ENCODE assay signal across 2 cellular contexts in the genomic region with DNA sequence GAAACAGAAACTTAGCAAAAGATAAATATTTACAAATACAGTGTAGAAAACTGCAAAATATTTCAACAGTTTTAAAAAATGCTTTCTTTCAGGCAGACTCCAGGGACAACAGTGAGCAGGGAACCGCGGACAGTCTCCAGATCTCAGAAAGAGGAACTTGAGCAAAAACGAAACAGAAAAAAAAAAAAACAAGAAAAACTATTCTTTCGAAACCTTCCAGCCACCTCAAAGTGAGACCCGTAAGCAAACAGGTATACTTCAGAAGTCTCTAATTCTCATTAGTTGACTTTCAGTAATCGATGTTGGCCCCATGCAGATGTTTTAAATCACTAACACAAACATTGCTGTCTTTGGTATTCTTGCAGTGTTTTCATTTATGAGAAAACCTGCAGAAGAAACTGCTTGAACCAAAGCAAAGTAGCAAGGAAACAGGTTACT.
A peak's percentile ranks its signal among the peaks of the same experiment; 100 is the strongest.
TF ChIP-seq lines count a peak whose summit lies in the region.

No MANE protein-coding gene starts in this region.

TF ChIP-seq in IMR-90, 13 proteins besides CTCF, POLR2A, EP300 and RAD21:
- no peak for TF ChIP-seq RFX5 (IDR thresholded peaks at IDR 0.05; ENCODE audit: low read depth, low read length)
- TF ChIP-seq, protein P1, sequence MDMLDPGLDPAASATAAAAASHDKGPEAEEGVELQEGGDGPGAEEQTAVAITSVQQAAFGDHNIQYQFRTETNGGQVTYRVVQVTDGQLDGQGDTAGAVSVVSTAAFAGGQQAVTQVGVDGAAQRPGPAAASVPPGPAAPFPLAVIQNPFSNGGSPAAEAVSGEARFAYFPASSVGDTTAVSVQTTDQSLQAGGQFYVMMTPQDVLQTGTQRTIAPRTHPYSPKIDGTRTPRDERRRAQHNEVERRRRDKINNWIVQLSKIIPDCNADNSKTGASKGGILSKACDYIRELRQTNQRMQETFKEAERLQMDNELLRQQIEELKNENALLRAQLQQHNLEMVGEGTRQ (IDR thresholded peaks at IDR 0.05; ENCODE audit: low read depth, low read length) = no peak
- no peak for TF ChIP-seq CHD1 (IDR thresholded peaks at IDR 0.05; ENCODE audit: low read depth, low read length)
- no peak for TF ChIP-seq RCOR1 (IDR thresholded peaks at IDR 0.05; ENCODE audit: insufficient replicate concordance, low read length)
- no peak for TF ChIP-seq NFE2L2 (IDR thresholded peaks at IDR 0.05; ENCODE audit: low read depth, low read length)
- no peak for TF ChIP-seq MAFK (IDR thresholded peaks at IDR 0.05; ENCODE audit: low read depth, low read length)
- no peak for TF ChIP-seq MXI1 (IDR thresholded peaks at IDR 0.05; ENCODE audit: borderline replicate concordance, low read depth, low read length)
- TF ChIP-seq MAZ (IDR thresholded peaks at IDR 0.05; ENCODE audit: borderline replicate concordance, low read depth, low read length) = no peak
- TF ChIP-seq SMC3 (IDR thresholded peaks at IDR 0.05; ENCODE audit: low read depth, low read length) = no peak

TF ChIP-seq in GM12878, 131 proteins besides CTCF, POLR2A, EP300 and RAD21 (continues in another document):
- TF ChIP-seq EED (IDR thresholded peaks at IDR 0.05; ENCODE audit: low read depth) = peak; percentile 61; the same call in 1 of the 2 replicates
- TF ChIP-seq RUNX3 (IDR thresholded peaks at IDR 0.05; ENCODE audit: low read length) = peak; percentile 71
- 0 out of 4 replicates have a peak, but pooled peaks of 1 of the 2 experiments have one; percentile 30 for TF ChIP-seq BHLHE40 (IDR thresholded peaks at IDR 0.05; ENCODE audit: borderline replicate concordance in 1 of 2, low read depth in 2 of 2, low read length in 1 of 2)
- TF ChIP-seq IRF4 (IDR thresholded peaks at IDR 0.05; ENCODE audit: low read depth, low read length) = 0 out of 2 replicates have a peak, but pooled peaks have one; percentile 65
- TF ChIP-seq CHD2 (IDR thresholded peaks at IDR 0.05; ENCODE audit: borderline replicate concordance, low read depth, low read length) = no peak; the same call in 1 of the 2 replicates
- TF ChIP-seq, protein P2, sequence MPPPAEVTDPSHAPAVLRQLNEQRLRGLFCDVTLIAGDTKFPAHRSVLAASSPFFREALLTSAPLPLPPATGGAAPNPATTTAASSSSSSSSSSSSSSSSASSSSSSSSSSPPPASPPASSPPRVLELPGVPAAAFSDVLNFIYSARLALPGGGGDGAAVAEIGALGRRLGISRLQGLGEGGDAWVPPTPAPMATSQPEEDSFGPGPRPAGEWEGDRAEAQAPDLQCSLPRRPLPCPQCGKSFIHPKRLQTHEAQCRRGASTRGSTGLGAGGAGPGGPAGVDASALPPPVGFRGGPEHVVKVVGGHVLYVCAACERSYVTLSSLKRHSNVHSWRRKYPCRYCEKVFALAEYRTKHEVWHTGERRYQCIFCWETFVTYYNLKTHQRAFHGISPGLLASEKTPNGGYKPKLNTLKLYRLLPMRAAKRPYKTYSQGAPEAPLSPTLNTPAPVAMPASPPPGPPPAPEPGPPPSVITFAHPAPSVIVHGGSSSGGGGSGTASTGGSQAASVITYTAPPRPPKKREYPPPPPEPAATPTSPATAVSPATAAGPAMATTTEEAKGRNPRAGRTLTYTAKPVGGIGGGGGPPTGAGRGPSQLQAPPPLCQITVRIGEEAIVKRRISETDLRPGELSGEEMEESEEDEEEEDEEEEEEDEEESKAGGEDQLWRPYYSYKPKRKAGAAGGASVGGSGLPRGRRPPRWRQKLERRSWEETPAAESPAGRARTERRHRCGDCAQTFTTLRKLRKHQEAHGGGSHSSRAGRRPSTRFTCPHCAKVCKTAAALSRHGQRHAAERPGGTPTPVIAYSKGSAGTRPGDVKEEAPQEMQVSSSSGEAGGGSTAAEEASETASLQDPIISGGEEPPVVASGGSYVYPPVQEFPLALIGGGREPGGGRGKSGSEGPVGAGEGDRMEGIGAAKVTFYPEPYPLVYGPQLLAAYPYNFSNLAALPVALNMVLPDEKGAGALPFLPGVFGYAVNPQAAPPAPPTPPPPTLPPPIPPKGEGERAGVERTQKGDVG (CRISPR knock-in tag; IDR thresholded peaks at IDR 0.05) = no peak
- no peak for TF ChIP-seq CBX5 (IDR thresholded peaks at IDR 0.05; ENCODE audit: low read depth)
- TF ChIP-seq NR2C1 (IDR thresholded peaks at IDR 0.05) = no peak
- no peak for TF ChIP-seq SREBF1 (IDR thresholded peaks at IDR 0.05; ENCODE audit: low read length)
- TF ChIP-seq GATAD2B (conservative IDR thresholded peaks at IDR 0.05; ENCODE audit: low read depth) = 0 out of 2 replicates have a peak, but pooled peaks have one; percentile 24
- TF ChIP-seq TCF7 (IDR thresholded peaks at IDR 0.05; ENCODE audit: borderline replicate concordance) = peak; percentile 33; the same call in 1 of the 2 replicates
- no peak for TF ChIP-seq SRF (IDR thresholded peaks at IDR 0.05; ENCODE audit: low read depth in 2 of 2, low read length in 2 of 2)
- TF ChIP-seq, protein P3, sequence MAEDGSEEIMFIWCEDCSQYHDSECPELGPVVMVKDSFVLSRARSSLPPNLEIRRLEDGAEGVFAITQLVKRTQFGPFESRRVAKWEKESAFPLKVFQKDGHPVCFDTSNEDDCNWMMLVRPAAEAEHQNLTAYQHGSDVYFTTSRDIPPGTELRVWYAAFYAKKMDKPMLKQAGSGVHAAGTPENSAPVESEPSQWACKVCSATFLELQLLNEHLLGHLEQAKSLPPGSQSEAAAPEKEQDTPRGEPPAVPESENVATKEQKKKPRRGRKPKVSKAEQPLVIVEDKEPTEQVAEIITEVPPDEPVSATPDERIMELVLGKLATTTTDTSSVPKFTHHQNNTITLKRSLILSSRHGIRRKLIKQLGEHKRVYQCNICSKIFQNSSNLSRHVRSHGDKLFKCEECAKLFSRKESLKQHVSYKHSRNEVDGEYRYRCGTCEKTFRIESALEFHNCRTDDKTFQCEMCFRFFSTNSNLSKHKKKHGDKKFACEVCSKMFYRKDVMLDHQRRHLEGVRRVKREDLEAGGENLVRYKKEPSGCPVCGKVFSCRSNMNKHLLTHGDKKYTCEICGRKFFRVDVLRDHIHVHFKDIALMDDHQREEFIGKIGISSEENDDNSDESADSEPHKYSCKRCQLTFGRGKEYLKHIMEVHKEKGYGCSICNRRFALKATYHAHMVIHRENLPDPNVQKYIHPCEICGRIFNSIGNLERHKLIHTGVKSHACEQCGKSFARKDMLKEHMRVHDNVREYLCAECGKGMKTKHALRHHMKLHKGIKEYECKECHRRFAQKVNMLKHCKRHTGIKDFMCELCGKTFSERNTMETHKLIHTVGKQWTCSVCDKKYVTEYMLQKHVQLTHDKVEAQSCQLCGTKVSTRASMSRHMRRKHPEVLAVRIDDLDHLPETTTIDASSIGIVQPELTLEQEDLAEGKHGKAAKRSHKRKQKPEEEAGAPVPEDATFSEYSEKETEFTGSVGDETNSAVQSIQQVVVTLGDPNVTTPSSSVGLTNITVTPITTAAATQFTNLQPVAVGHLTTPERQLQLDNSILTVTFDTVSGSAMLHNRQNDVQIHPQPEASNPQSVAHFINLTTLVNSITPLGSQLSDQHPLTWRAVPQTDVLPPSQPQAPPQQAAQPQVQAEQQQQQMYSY (CRISPR knock-in tag; IDR thresholded peaks at IDR 0.05) = no peak
- no peak for TF ChIP-seq POLR2AphosphoS2 (IDR thresholded peaks at IDR 0.05; ENCODE audit: low read depth, low read length)
- no peak for TF ChIP-seq ZNF207 (IDR thresholded peaks at IDR 0.05; ENCODE audit: borderline replicate concordance)
- TF ChIP-seq, protein P4, sequence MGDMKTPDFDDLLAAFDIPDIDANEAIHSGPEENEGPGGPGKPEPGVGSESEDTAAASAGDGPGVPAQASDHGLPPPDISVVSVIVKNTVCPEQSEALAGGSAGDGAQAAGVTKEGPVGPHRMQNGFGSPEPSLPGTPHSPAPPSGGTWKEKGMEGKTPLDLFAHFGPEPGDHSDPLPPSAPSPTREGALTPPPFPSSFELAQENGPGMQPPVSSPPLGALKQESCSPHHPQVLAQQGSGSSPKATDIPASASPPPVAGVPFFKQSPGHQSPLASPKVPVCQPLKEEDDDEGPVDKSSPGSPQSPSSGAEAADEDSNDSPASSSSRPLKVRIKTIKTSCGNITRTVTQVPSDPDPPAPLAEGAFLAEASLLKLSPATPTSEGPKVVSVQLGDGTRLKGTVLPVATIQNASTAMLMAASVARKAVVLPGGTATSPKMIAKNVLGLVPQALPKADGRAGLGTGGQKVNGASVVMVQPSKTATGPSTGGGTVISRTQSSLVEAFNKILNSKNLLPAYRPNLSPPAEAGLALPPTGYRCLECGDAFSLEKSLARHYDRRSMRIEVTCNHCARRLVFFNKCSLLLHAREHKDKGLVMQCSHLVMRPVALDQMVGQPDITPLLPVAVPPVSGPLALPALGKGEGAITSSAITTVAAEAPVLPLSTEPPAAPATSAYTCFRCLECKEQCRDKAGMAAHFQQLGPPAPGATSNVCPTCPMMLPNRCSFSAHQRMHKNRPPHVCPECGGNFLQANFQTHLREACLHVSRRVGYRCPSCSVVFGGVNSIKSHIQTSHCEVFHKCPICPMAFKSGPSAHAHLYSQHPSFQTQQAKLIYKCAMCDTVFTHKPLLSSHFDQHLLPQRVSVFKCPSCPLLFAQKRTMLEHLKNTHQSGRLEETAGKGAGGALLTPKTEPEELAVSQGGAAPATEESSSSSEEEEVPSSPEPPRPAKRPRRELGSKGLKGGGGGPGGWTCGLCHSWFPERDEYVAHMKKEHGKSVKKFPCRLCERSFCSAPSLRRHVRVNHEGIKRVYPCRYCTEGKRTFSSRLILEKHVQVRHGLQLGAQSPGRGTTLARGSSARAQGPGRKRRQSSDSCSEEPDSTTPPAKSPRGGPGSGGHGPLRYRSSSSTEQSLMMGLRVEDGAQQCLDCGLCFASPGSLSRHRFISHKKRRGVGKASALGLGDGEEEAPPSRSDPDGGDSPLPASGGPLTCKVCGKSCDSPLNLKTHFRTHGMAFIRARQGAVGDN (IDR thresholded peaks at IDR 0.05) = no peak
- no peak for TF ChIP-seq RELA (IDR thresholded peaks at IDR 0.05; ENCODE audit: borderline replicate concordance, partially characterized antibody)
- TF ChIP-seq EGR1 (IDR thresholded peaks at IDR 0.05; ENCODE audit: borderline replicate concordance in 1 of 2, low read depth in 2 of 2, low read length in 2 of 2) = no peak
- TF ChIP-seq NFIC (IDR thresholded peaks at IDR 0.05; ENCODE audit: low read depth, low read length) = peak; percentile 68; the same call in 1 of the 2 replicates
- TF ChIP-seq, protein P5, sequence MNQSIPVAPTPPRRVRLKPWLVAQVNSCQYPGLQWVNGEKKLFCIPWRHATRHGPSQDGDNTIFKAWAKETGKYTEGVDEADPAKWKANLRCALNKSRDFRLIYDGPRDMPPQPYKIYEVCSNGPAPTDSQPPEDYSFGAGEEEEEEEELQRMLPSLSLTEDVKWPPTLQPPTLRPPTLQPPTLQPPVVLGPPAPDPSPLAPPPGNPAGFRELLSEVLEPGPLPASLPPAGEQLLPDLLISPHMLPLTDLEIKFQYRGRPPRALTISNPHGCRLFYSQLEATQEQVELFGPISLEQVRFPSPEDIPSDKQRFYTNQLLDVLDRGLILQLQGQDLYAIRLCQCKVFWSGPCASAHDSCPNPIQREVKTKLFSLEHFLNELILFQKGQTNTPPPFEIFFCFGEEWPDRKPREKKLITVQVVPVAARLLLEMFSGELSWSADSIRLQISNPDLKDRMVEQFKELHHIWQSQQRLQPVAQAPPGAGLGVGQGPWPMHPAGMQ (IDR thresholded peaks at IDR 0.05; ENCODE audit: borderline replicate concordance) = no peak
- TF ChIP-seq CBFB (IDR thresholded peaks at IDR 0.05; ENCODE audit: low read depth) = no peak
- TF ChIP-seq, protein P6, sequence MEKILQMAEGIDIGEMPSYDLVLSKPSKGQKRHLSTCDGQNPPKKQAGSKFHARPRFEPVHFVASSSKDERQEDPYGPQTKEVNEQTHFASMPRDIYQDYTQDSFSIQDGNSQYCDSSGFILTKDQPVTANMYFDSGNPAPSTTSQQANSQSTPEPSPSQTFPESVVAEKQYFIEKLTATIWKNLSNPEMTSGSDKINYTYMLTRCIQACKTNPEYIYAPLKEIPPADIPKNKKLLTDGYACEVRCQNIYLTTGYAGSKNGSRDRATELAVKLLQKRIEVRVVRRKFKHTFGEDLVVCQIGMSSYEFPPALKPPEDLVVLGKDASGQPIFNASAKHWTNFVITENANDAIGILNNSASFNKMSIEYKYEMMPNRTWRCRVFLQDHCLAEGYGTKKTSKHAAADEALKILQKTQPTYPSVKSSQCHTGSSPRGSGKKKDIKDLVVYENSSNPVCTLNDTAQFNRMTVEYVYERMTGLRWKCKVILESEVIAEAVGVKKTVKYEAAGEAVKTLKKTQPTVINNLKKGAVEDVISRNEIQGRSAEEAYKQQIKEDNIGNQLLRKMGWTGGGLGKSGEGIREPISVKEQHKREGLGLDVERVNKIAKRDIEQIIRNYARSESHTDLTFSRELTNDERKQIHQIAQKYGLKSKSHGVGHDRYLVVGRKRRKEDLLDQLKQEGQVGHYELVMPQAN (conservative IDR thresholded peaks at IDR 0.05) = no peak
- TF ChIP-seq ZNF622 (IDR thresholded peaks at IDR 0.05) = no peak
- TF ChIP-seq BACH1 (IDR thresholded peaks at IDR 0.05; ENCODE audit: borderline replicate concordance) = peak; percentile 18; the same call in 1 of the 2 replicates
- TF ChIP-seq BMI1 (IDR thresholded peaks at IDR 0.05; ENCODE audit: borderline replicate concordance) = peak; percentile 64; the same call in 1 of the 2 replicates
- TF ChIP-seq KAT2A (conservative IDR thresholded peaks at IDR 0.05; ENCODE audit: control insufficient read depth, low read depth, low read length) = no peak
- TF ChIP-seq EZH2 (IDR thresholded peaks at IDR 0.05; ENCODE audit: borderline replicate concordance, control insufficient read depth, low read depth, low read length) = no peak
- TF ChIP-seq CREB1 (IDR thresholded peaks at IDR 0.05; ENCODE audit: low read depth) = no peak
- no peak for TF ChIP-seq FOS (IDR thresholded peaks at IDR 0.05; ENCODE audit: borderline replicate concordance, extremely low read depth, insufficient read length)
- TF ChIP-seq SMC3 (IDR thresholded peaks at IDR 0.05; ENCODE audit: borderline replicate concordance, low read length) = no peak
- no peak for TF ChIP-seq PAX8 (IDR thresholded peaks at IDR 0.05)
- TF ChIP-seq RB1 (IDR thresholded peaks at IDR 0.05; ENCODE audit: borderline replicate concordance) = no peak
- peak; percentile 96 for TF ChIP-seq MTA2 (IDR thresholded peaks at IDR 0.05; ENCODE audit: low read depth)
- TF ChIP-seq IKZF2 (IDR thresholded peaks at IDR 0.05) = peak; percentile 72 to 77
- no peak for TF ChIP-seq POU2F2 (IDR thresholded peaks at IDR 0.05; ENCODE audit: borderline replicate concordance, low read depth, low read length)
